In the genomic region with DNA sequence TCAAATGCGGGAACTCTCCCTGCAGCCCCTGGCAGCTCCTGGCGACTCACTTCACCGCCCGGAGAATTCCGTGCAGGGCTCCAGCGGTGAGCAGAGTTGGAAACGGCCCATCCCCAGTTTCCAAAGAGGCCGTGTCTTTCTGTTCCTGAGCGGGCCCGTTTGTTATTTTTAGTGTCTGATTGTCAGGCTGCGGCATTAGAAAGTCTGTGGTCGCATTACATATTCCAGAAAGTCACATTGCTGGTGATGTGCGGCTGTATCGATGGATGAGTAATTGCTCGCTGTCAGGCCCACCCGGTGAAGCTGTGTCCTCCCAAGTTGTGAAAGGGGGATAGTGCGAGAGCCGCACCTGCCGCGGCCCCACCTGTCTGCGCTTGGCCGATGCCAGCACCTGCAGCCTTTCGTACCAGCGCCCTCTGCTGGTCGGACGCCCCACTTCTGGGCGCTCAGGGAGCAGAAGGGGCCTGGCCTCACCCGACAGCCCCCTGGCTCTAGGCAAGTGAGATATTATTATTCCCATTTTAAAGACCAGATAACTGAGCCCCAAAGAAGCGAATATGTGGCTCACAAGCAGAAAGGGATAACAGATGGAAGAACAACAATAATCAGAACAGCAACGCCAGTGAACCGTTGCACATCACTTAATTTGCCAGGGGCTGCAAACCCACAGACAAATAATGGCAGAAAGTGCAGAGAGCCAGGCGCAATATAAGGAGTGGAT, we compare ENCODE assay signal across 8 cellular contexts.
DNase-seq lines count a peak whose midpoint lies in the region; ATAC-seq and TF ChIP-seq lines count a peak whose summit lies in the region.

No MANE protein-coding gene starts in this region.

- no peak overlapping the region for H3K9ac ChIP-seq in parathyroid adenoma

- H3K4me3 ChIP-seq in Peyer's patch (peak overlapping the region in 1 of 4 donors; percentile 18), parathyroid adenoma (ENCODE audit: low read depth, low read length) (no peak overlapping the region), upper lobe of left lung (peak overlapping the region in 1 of 4 donors; percentile 2)

- DNase-seq in NCI-H446 (lab: John Stamatoyannopoulos, UW) (peak; percentile 6 to 32), NCI-H446 treated with DMSO at 0.1 percent for 48 hours (lab: John Stamatoyannopoulos, UW) (no peak), HK-2 (ENCODE audit: unreplicated experiment) (peak; percentile 68), Peyer's patch (peak; percentile 71 to 85 (median 78)), glomerular visceral epithelial cell (ENCODE audit: extremely low spot score) (peak; percentile 30), upper lobe of left lung (peak; percentile 65 to 91)
- DNase-seq in activated effector memory CD4-positive, alpha-beta T cell treated with anti-CD3 and anti-CD28 coated beads, Interleukin-2, amount 50 U/mL, for 16 hours = peak; percentile 94

- H3K27ac ChIP-seq in Peyer's patch (no peak overlapping the region), parathyroid adenoma (no peak overlapping the region), upper lobe of left lung (no peak overlapping the region)

- WGBS in upper lobe of left lung, 2 donors = 17 to 26% methylated on average over 21 to 29 of the region's 32 CpGs

- peaks cover 0 to 5% (median 0%) of the 10 kb centered on the region in 4 donors for H3K4me1 ChIP-seq in Peyer's patch
- H3K4me1 ChIP-seq in parathyroid adenoma = no peaks in the 10 kb centered on the region
- peaks cover 0 to 7% (median 0%) of the 10 kb centered on the region in 4 donors for H3K4me1 ChIP-seq in upper lobe of left lung

- peak; percentile 78 for ATAC-seq in upper lobe of left lung (ENCODE audit: low FRiP score in 2 of 2)

- TF ChIP-seq EP300 in upper lobe of left lung (IDR thresholded peaks at IDR 0.05) = no peak

- peak overlapping the region; percentile 81 for H2AFZ ChIP-seq in parathyroid adenoma

- H3K4me2 ChIP-seq in parathyroid adenoma (ENCODE audit: low read length) = peak overlapping the region; percentile 63

- H3K9me3 ChIP-seq in Peyer's patch = no peaks in the 10 kb centered on the region
- H3K9me3 ChIP-seq in parathyroid adenoma (ENCODE audit: control insufficient read depth, low read length) = no peaks in the 10 kb centered on the region
- H3K9me3 ChIP-seq in upper lobe of left lung = no peaks in the 10 kb centered on the region

- H3K27me3 ChIP-seq in Peyer's patch (no peaks in the 10 kb centered on the region), parathyroid adenoma (ENCODE audit: control insufficient read depth, insufficient read depth, low read length) (no peaks in the 10 kb centered on the region), upper lobe of left lung (no peaks in the 10 kb centered on the region)

- peak; percentile 55 to 93 (median 66) for TF ChIP-seq CTCF in Peyer's patch (IDR thresholded peaks at IDR 0.05)
- TF ChIP-seq CTCF in parathyroid adenoma (IDR thresholded peaks at IDR 0.05) = peak; percentile 92
- TF ChIP-seq CTCF in upper lobe of left lung (IDR thresholded peaks at IDR 0.05) = peak; percentile 72 to 84 (median 81)

- H3K36me3 ChIP-seq in Peyer's patch = no peaks in the 10 kb centered on the region
- no peaks in the 10 kb centered on the region for H3K36me3 ChIP-seq in parathyroid adenoma (ENCODE audit: control insufficient read depth, insufficient read depth, low read length)
- no peaks in the 10 kb centered on the region for H3K36me3 ChIP-seq in upper lobe of left lung

- TF ChIP-seq POLR2A in Peyer's patch (IDR thresholded peaks at IDR 0.05) (no peak), upper lobe of left lung (IDR thresholded peaks at IDR 0.05) (no peak)

- no peaks in the 10 kb centered on the region for H3K79me2 ChIP-seq in parathyroid adenoma
